Comparison of ENCODE assay signal across 18 cellular contexts in the genomic region with DNA sequence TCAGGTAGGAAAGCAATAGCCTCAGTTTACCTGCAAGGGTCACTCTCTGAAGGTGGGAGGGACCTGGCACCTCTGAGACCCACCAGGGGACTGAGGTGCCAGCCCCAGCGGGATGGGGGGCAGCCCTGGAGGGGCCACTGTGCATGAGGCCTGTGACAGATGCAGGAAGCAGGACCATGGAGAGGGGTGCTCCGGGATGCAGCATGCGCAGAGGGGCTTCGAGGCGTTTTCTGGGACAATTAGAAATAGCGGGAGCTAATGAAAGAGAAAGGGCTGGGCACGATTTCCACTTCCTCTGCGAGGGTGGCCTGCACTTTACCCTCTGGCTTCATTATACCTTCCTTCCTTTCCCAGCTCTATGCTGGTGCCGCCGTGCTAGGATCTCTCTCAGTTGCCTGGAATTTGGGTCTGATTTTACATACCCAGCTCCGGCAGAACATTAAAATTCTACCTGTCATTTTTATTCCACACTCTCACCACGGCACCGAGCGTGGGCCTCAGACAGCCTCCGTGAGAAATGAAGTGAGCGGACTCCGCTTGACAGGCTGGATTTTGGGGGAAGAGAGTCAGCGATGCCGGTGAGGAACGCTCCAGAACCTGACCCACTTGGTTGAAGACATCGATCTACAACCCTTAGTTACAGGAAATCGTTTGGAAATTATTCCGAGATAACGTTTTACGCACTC.
DNase-seq lines count a peak whose midpoint lies in the region; ATAC-seq, FAIRE-seq and TF ChIP-seq lines count a peak whose summit lies in the region.
"Had no signal": no experiment of that assay in that cellular context is flagged by ENCODE, and none has a peak within 500 bp of the region (broad histone marks: within the 10 kb centered on the region; RNA-seq: fewer than 3 reads in every experiment).

No MANE protein-coding gene starts in this region.

- no peak overlapping the region for H2BK15ac ChIP-seq in H1 (ENCODE audit: low read length)
- no peak overlapping the region for H2BK15ac ChIP-seq in neuronal stem cell (ENCODE audit: low read length)

- CTCF ChIA-PET in H1 (lab: Charles Lee; ENCODE audit: partially characterized antibody) = interaction anchor here (0.7 kb wide), 1 partner anchor 11 kb away, joined by 4 read pairs; no protein-coding TSS in a partner anchor

- H2BK120ac ChIP-seq in H1 (replicated peaks; ENCODE audit: low read depth, low read length) (no peak overlapping the region), neuronal stem cell (ENCODE audit: low read depth, low read length) (no peak overlapping the region)

- H3F3A ChIP-seq in GM23338 (replicated peaks; ENCODE audit: low read depth) = no peaks in the 10 kb centered on the region

- H3K4me3 ChIP-seq in GM23338 (no peak overlapping the region), H1 (ENCODE audit: extremely low read depth in 1 of 4, insufficient read depth in 2 of 4, low read depth in 3 of 4, low read length in 4 of 4) (no peak overlapping the region), neuronal stem cell (ENCODE audit: low read length in 2 of 2) (no peak overlapping the region)

- H4K8ac ChIP-seq in H1 (ENCODE audit: extremely low read depth, insufficient read depth, low read length) = no peak overlapping the region
- H4K8ac ChIP-seq in neuronal stem cell (ENCODE audit: low read depth, low read length) = no peak overlapping the region

- peaks cover under 1% of the 10 kb centered on the region; the same call in 2 of the 3 replicates for H3K4me1 Mint-ChIP-seq in GM23338

- H3K9me2 ChIP-seq in GM23338 (ENCODE audit: insufficient read depth) = peaks cover 4% of the 10 kb centered on the region; the same call in 1 of the 2 replicates

- H4K91ac ChIP-seq in H1 (replicated peaks; ENCODE audit: insufficient read length, low read length) (no peak overlapping the region), neuronal stem cell (ENCODE audit: low read depth, low read length, poor library complexity) (no peak overlapping the region)

- H2BK12ac ChIP-seq in H1 (ENCODE audit: low read depth, low read length) = no peak overlapping the region
- H2BK12ac ChIP-seq in neuronal stem cell (ENCODE audit: low read length) = no peak overlapping the region

- H3K4ac ChIP-seq in H1 (replicated peaks; ENCODE audit: insufficient read length, low read depth, low read length) (no peak overlapping the region), neuronal stem cell (ENCODE audit: low read length) (no peak overlapping the region)

- no peak for DNase-seq in GM23338 (ENCODE audit: low spot score)
- no peak for DNase-seq in H1 (ENCODE audit: low read depth in 1 of 2, low spot score in 2 of 2)
- DNase-seq in neuronal stem cell (ENCODE audit: low spot score) = no peak
- DNase-seq in NOMO-1 treated with dmso at 0.1 percent for 144 hours (lab: John Stamatoyannopoulos, UW; ENCODE audit: unreplicated experiment) = no peak
- DNase-seq in dermis blood vessel endothelial cell = no peak
- DNase-seq: 8988T; C1 segment of cervical spinal cord; Calu3; CD4-positive, alpha-beta memory T cell; COR-L47; DMS53; DMS79 treated with DMSO at 0.1 percent for 48 hours; GOT3; H7; HCEC 1CT had no signal

- H3K9me3 ChIP-seq in H1 (ENCODE audit: insufficient read depth in 2 of 2, low read depth in 1 of 2, low read length in 1 of 2) (0 out of 4 replicates have a peak, but pooled peaks cover 0 to 3% of the 10 kb centered on the region in 2 experiments), neuronal stem cell (replicated peaks in 1 of 2; ENCODE audit: control insufficient read depth in 2 of 2, insufficient read depth in 1 of 2, low read depth in 1 of 2, low read length in 2 of 2) (no peaks in the 10 kb centered on the region)

- no peak overlapping the region for H3K18ac ChIP-seq in H1 (ENCODE audit: extremely low read depth, low read length)
- no peak overlapping the region for H3K18ac ChIP-seq in neuronal stem cell (ENCODE audit: low read length)

- POLR2A ChIA-PET in H1 (lab: Charles Lee; ENCODE audit: partially characterized antibody) = no interaction called here

- ATAC-seq in GM23338 = no peak
- ATAC-seq in GM21786 (IDR thresholded peaks at IDR 0.05; ENCODE audit: unreplicated experiment) = no peak

- no peak overlapping the region for H3K56ac ChIP-seq in H1 (replicated peaks; ENCODE audit: insufficient read length, low read depth, low read length)

- H3K36me3 Mint-ChIP-seq in GM23338 (ENCODE audit: low read depth) = no peaks in the 10 kb centered on the region
- H3K36me3 Mint-ChIP-seq: CD4-positive, alpha-beta memory T cell had no signal

- H2BK20ac ChIP-seq in H1 (ENCODE audit: low read length) = no peak overlapping the region

- no peaks in the 10 kb centered on the region for H3K36me3 ChIP-seq in GM23338 (ENCODE audit: insufficient read depth)
- no peaks in the 10 kb centered on the region for H3K36me3 ChIP-seq in H1 (ENCODE audit: control insufficient read depth in 2 of 4, insufficient read depth in 4 of 4, low read length in 3 of 4)
- H3K36me3 ChIP-seq in neuronal stem cell (replicated peaks in 1 of 2; ENCODE audit: control insufficient read depth in 2 of 2, insufficient read depth in 2 of 2, low read length in 2 of 2) = no peaks in the 10 kb centered on the region

- no peak for TF ChIP-seq POLR2A in H1 (IDR thresholded peaks at IDR 0.05; ENCODE audit: control extremely low read depth in 1 of 2, low read depth in 2 of 2, low read length in 2 of 2)

- H2AFZ ChIP-seq in GM23338 (no peak overlapping the region), H1 (ENCODE audit: low read length) (no peak overlapping the region), neuronal stem cell (ENCODE audit: low read length) (no peak overlapping the region)

- no peak overlapping the region for H3K27ac Mint-ChIP-seq in GM23338
- H3K27ac Mint-ChIP-seq: CD4-positive, alpha-beta memory T cell had no signal

- no peak for FAIRE-seq in H1 (lab: Jason Lieb, UNC)
- FAIRE-seq: G401.6, GM12892 had no signal

- H2AK5ac ChIP-seq in H1 (ENCODE audit: low read depth, low read length) = no peak overlapping the region
- H2AK5ac ChIP-seq in neuronal stem cell (ENCODE audit: low read depth, low read length) = no peak overlapping the region

- TF ChIP-seq RAD21 in H1 (IDR thresholded peaks at IDR 0.05 in 1 of 2, conservative IDR thresholded peaks at IDR 0.05 in 1 of 2; ENCODE audit: low read depth in 2 of 2, low read length in 2 of 2) = no peak

- H2BK5ac ChIP-seq in H1 (ENCODE audit: low read depth, low read length) (no peak overlapping the region), neuronal stem cell (ENCODE audit: low read length) (no peak overlapping the region)

- H4K5ac ChIP-seq in H1 (ENCODE audit: insufficient read length, low read depth, low read length) = no peak overlapping the region

- TF ChIP-seq CTCF in GM23338 (conservative IDR thresholded peaks at IDR 0.05; ENCODE audit: low read depth in 2 of 2) (no peak), H1 (IDR thresholded peaks at IDR 0.05; ENCODE audit: control extremely low read depth in 1 of 3, insufficient read depth in 1 of 3, low read depth in 1 of 3, low read length in 3 of 3) (no peak)

- no peak overlapping the region for H3K4me3 Mint-ChIP-seq in GM23338
- H3K4me3 Mint-ChIP-seq: CD4-positive, alpha-beta memory T cell had no signal

- no peak for TF ChIP-seq EP300 in H1 (IDR thresholded peaks at IDR 0.05; ENCODE audit: borderline replicate concordance in 1 of 2, low read depth in 2 of 2, low read length in 2 of 2)

- no peaks in the 10 kb centered on the region; the same call in 1 of the 2 replicates for H3K23me2 ChIP-seq in H1 (ENCODE audit: low read depth, low read length)

- H3K27me3 Mint-ChIP-seq in GM23338 (ENCODE audit: insufficient read depth, low read depth, poor library complexity) = no peaks in the 10 kb centered on the region

- no peak overlapping the region for H3K4me2 ChIP-seq in GM23338
- H3K4me2 ChIP-seq in H1 (ENCODE audit: insufficient read depth in 1 of 2, low read depth in 2 of 2, low read length in 2 of 2) = no peak overlapping the region
- H3K4me2 ChIP-seq in neuronal stem cell (ENCODE audit: insufficient read depth, low read length, poor library complexity, severe bottlenecking) = no peak overlapping the region

- no peaks in the 10 kb centered on the region for H3K79me2 ChIP-seq in GM23338 (replicated peaks; ENCODE audit: insufficient read depth)
- no peaks in the 10 kb centered on the region for H3K79me2 ChIP-seq in H1 (ENCODE audit: control insufficient read depth in 1 of 2, insufficient read depth in 2 of 2, low read length in 2 of 2)

- H3K79me1 ChIP-seq in H1 (ENCODE audit: low read depth, low read length) (no peaks in the 10 kb centered on the region), neuronal stem cell (ENCODE audit: low read depth, low read length) (no peaks in the 10 kb centered on the region)

- WGBS in H1 (ENCODE audit: extremely low coverage in 1 of 2, insufficient coverage in 1 of 2, insufficient read length in 1 of 2, insufficient replicate concordance in 2 of 2, low coverage in 1 of 2, low lambda C conversion rate in 2 of 2, missing lambda C conversion rate in 1 of 2), 2 experiments = 88% methylated on average over 25 of the region's 25 CpGs; no CpG with 5 or more reads in 1 of the 2 experiments
- whole genome bisulfite sequencing in neuronal stem cell (ENCODE audit: extremely low coverage in 2 of 2, insufficient read length in 2 of 2, insufficient replicate concordance in 1 of 2), 2 donors = no CpG with 5 or more reads among the region's 25 CpGs

- H3K9me3 Mint-ChIP-seq in GM23338 = peaks cover 3% of the 10 kb centered on the region; the same call in 2 of the 3 replicates

- H3K27me3 ChIP-seq in GM23338 (ENCODE audit: insufficient read depth) (no peaks in the 10 kb centered on the region), H1 (replicated peaks in 1 of 4; ENCODE audit: control insufficient read depth in 3 of 4, extremely low read depth in 1 of 4, insufficient read depth in 3 of 4, low read length in 3 of 4) (no peaks in the 10 kb centered on the region), neuronal stem cell (ENCODE audit: control insufficient read depth in 3 of 3, insufficient read depth in 3 of 3, low read depth in 1 of 3, low read length in 3 of 3) (no peaks in the 10 kb centered on the region)

- H3K9ac ChIP-seq in H1 (replicated peaks in 1 of 4; ENCODE audit: extremely low read depth in 1 of 4, low read depth in 3 of 4, low read length in 3 of 4) (no peak overlapping the region), neuronal stem cell (ENCODE audit: low read depth, low read length, poor library complexity) (no peak overlapping the region)

- no peak overlapping the region for H3K23ac ChIP-seq in H1 (ENCODE audit: insufficient read length)
- H3K23ac ChIP-seq in neuronal stem cell (ENCODE audit: low read depth, low read length, poor library complexity) = peak overlapping the region; percentile 68

- H4K20me1 ChIP-seq in GM23338 (replicated peaks; ENCODE audit: insufficient read depth) = no peaks in the 10 kb centered on the region
- no peaks in the 10 kb centered on the region for H4K20me1 ChIP-seq in H1 (replicated peaks in 1 of 2; ENCODE audit: control insufficient read depth in 1 of 2, insufficient read depth in 2 of 2, low read length in 2 of 2)

- no peak overlapping the region for H3K14ac ChIP-seq in H1 (ENCODE audit: insufficient read length)
- no peak overlapping the region for H3K14ac ChIP-seq in neuronal stem cell (ENCODE audit: low read length)

- no peak overlapping the region for H3K27ac ChIP-seq in GM23338 (ENCODE audit: low read depth)
- no peak overlapping the region for H3K27ac ChIP-seq in H1 (ENCODE audit: low read depth, low read length)
- no peak overlapping the region for H3K27ac ChIP-seq in neuronal stem cell (replicated peaks; ENCODE audit: low read length)

- 0 out of 2 replicates have a peak, but pooled peaks cover 2% of the 10 kb centered on the region for H3K4me1 ChIP-seq in GM23338 (ENCODE audit: insufficient read depth)
- no peaks in the 10 kb centered on the region for H3K4me1 ChIP-seq in H1 (replicated peaks in 1 of 4; ENCODE audit: control insufficient read depth in 3 of 4, insufficient read depth in 4 of 4, low read length in 3 of 4)
- H3K4me1 ChIP-seq in neuronal stem cell (ENCODE audit: control insufficient read depth in 2 of 2, insufficient read depth in 1 of 2, low read depth in 1 of 2, low read length in 2 of 2) = peaks cover 0 to 2% of the 10 kb centered on the region in 2 donors
